In the genomic region with DNA sequence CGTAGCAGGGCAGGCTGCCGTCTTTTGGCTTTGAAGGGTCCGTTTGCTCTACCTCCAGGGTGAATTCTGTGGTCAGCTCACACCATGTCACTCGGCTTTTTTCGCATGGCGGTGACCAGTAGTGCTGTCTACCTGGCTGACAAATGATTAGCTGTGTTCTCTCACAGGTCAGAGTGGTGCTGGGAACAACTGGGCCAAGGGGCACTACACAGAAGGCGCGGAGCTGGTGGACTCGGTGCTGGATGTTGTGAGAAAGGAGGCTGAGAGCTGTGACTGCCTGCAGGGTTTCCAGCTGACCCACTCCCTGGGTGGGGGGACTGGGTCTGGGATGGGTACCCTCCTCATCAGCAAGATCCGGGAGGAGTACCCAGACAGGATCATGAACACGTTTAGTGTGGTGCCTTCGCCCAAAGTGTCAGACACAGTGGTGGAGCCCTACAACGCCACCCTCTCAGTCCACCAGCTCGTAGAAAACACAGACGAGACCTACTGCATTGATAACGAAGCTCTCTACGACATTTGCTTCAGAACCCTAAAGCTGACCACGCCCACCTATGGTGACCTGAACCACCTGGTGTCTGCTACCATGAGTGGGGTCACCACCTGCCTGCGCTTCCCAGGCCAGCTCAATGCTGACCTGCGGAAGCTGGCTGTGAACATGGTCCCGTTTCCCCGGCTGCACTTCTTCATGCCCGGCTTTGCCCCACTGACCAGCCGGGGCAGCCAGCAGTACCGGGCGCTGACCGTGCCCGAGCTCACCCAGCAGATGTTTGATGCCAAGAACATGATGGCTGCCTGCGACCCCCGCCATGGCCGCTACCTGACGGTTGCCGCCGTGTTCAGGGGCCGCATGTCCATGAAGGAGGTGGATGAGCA, we compare ENCODE assay signal across 8 cellular contexts. TPM values are rescaled to one million over a fixed set of nuclear protein-coding genes. Genes with fewer than 3 reads are reported as not detected.
DNase-seq lines count a peak whose midpoint lies in the region; ATAC-seq, FAIRE-seq and TF ChIP-seq lines count a peak whose summit lies in the region.

No MANE protein-coding gene starts in this region.

- H3K27me3 Mint-ChIP-seq in IgD-negative memory B cell = no peaks in the 10 kb centered on the region
- H3K27me3 Mint-ChIP-seq in chondrocyte (ENCODE audit: low read depth) = no peaks in the 10 kb centered on the region

- CTCF ChIA-PET in A549 (lab: Yijun Ruan, JAX) = interaction anchor here (0.6 to 13.1 kb wide), 6 partner anchors 18 to 208 kb away, joined by 3 to 236 read pairs (median 3); partner anchors contain the start of genes CYSRT1, NELFB and TOR4A

- H3K9me3 Mint-ChIP-seq in IgD-negative memory B cell = no peaks in the 10 kb centered on the region
- H3K9me3 Mint-ChIP-seq in chondrocyte (ENCODE audit: low read depth) = no peaks in the 10 kb centered on the region

- no peak for FAIRE-seq in A549 (lab: Jason Lieb, UNC)

- H3K27ac ChIP-seq in A549 = peak overlapping the region; percentile 98 to 99
- H3K27ac ChIP-seq in muscle layer of duodenum (ENCODE audit: low read length) = peak overlapping the region; percentile 79

- H3K36me3 ChIP-seq in muscle layer of duodenum (ENCODE audit: control insufficient read depth in 1 of 2, insufficient read depth in 2 of 2, low read length in 2 of 2) = peaks cover 0 to 10% of the 10 kb centered on the region in 2 donors

- H3K4me3 Mint-ChIP-seq in IgD-negative memory B cell (peak overlapping the region; percentile 82 to 91 (median 86)), chondrocyte (ENCODE audit: unreplicated experiment) (peak overlapping the region; percentile 76)

- H3K27ac Mint-ChIP-seq in IgD-negative memory B cell (peak overlapping the region; percentile 80 to 87 (median 82)), chondrocyte (ENCODE audit: unreplicated experiment) (peak overlapping the region; percentile 57)

- TF ChIP-seq POLR2A in A549 (IDR thresholded peaks at IDR 0.05; ENCODE audit: low read length) = no peak

- H3K36me3 Mint-ChIP-seq in IgD-negative memory B cell (no peaks in the 10 kb centered on the region), chondrocyte (ENCODE audit: low read depth) (peaks cover 10% of the 10 kb centered on the region)

- TF ChIP-seq CTCF in A549 (IDR thresholded peaks at IDR 0.05) (no peak), chondrocyte (IDR thresholded peaks at IDR 0.05) (no peak)

- no peaks in the 10 kb centered on the region for H3K27me3 ChIP-seq in muscle layer of duodenum (ENCODE audit: low read depth, low read length)

- no peak for DNase-seq in A549 (ENCODE audit: low read depth in 1 of 2, low spot score in 1 of 2)
- no peak for DNase-seq in chondrocyte (ENCODE audit: low spot score)
- DNase-seq in NCI-H510A (lab: John Stamatoyannopoulos, UW) = no peak
- DNase-seq in activated gamma-delta T cell treated with Interleukin-2 at 50 U/mL for 16 hours = no peak
- no peak for DNase-seq in stimulated activated CD4-positive, alpha-beta T cell treated with anti-CD3 and anti-CD28 coated beads, Interleukin-12 subunit alpha, Interleukin-12 subunit beta, amount 100 ng/mL, for 4 hours

- TF ChIP-seq RAD21 in A549 (conservative IDR thresholded peaks at IDR 0.05 in 1 of 2, IDR thresholded peaks at IDR 0.05 in 1 of 2) = no peak

- WGBS in A549 (ENCODE audit: missing lambda C conversion rate) = 64% methylated on average over 24 of the region's 35 CpGs

- H3K4me1 Mint-ChIP-seq in IgD-negative memory B cell (peaks cover 9 to 15% (median 11%) of the 10 kb centered on the region in 3 donors), chondrocyte (ENCODE audit: low read depth) (peaks cover 30% of the 10 kb centered on the region)

- H3K9me3 ChIP-seq in A549 (no peaks in the 10 kb centered on the region), muscle layer of duodenum (ENCODE audit: control insufficient read depth in 1 of 2, low read length in 2 of 2) (no peaks in the 10 kb centered on the region)

- peak overlapping the region; percentile 98 for H3K4me2 ChIP-seq in A549

- TF ChIP-seq EP300 in A549 (IDR thresholded peaks at IDR 0.05) = no peak

- POLR2A ChIA-PET in A549 (lab: Yijun Ruan, JAX) = interaction anchor here (0.6 to 3.3 kb wide), 6 partner anchors 12 to 408 kb away, joined by 3 to 97 read pairs (median 4); partner anchors contain the start of genes MAN1B1 and NELFB

- H3K4me3 ChIP-seq in A549 (peak overlapping the region; percentile 91), muscle layer of duodenum (ENCODE audit: low read depth in 1 of 2, low read length in 2 of 2) (peak overlapping the region; percentile 74 to 82)

- no peak for ATAC-seq in A549
- no peak for ATAC-seq in HG03378 (IDR thresholded peaks at IDR 0.05; ENCODE audit: unreplicated experiment)

- H3K4me1 ChIP-seq in A549 = peaks cover 39% of the 10 kb centered on the region
- peaks cover 0 to 42% of the 10 kb centered on the region in 2 donors for H3K4me1 ChIP-seq in muscle layer of duodenum (ENCODE audit: control insufficient read depth in 1 of 2, insufficient read depth in 2 of 2, low read length in 2 of 2)

TF ChIP-seq in A549, 52 proteins besides CTCF, POLR2A, EP300 and RAD21:
- no peak for TF ChIP-seq ESRRA (IDR thresholded peaks at IDR 0.05; ENCODE audit: borderline replicate concordance, low read length)
- no peak for TF ChIP-seq HOXB5 (CRISPR knock-in tag; IDR thresholded peaks at IDR 0.05)
- TF ChIP-seq JUNB (IDR thresholded peaks at IDR 0.05) = no peak
- TF ChIP-seq, protein P1, sequence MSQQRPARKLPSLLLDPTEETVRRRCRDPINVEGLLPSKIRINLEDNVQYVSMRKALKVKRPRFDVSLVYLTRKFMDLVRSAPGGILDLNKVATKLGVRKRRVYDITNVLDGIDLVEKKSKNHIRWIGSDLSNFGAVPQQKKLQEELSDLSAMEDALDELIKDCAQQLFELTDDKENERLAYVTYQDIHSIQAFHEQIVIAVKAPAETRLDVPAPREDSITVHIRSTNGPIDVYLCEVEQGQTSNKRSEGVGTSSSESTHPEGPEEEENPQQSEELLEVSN (IDR thresholded peaks at IDR 0.05; ENCODE audit: borderline replicate concordance, low read depth) = no peak

RNA-seq across cellular contexts. Expression of gene TUBB4B, which starts 1.5 kb away (rescaled TPM):
- polyA plus RNA-seq in A549 (2011; rRNA removed) (256 and 268 TPM in 2 replicates), A549 (2017; fragmentation: RNase III; extraction: RNeasy Plus Mini Kit Qiagen cat#74134 plus additional on column Dnase treatment) (646 to 795 TPM (median 671 TPM) in 3 replicates), IgD-negative memory B cell (88.4 TPM)
- 1,090 and 1,227 TPM in 2 replicates for polyA plus RNA-seq in A549 (2012; cell fraction: cytosol; rRNA removed)
- 1,168 and 1,626 TPM in 2 replicates for polyA plus RNA-seq in A549 (2012; cell fraction: nucleus; rRNA removed)
- polyA minus RNA-seq in A549 (2011; rRNA and poly(A)+ RNA removed) = 286 and 296 TPM in 2 replicates
- 117 to 155 TPM (median 121 TPM) in 3 replicates for total RNA-seq in chondrocyte

RNA-seq across cellular contexts. Expression of gene STPG3, which starts 8.5 kb away (rescaled TPM):
- not detected in 2 replicates for polyA plus RNA-seq in A549 (2011; rRNA removed)
- not detected in 2 replicates for polyA plus RNA-seq in A549 (2012; cell fraction: cytosol; rRNA removed)
- polyA plus RNA-seq in A549 (2012; cell fraction: nucleus; rRNA removed) = not detected in 2 replicates
- not detected in 3 replicates for polyA plus RNA-seq in A549 (2017; fragmentation: RNase III; extraction: RNeasy Plus Mini Kit Qiagen cat#74134 plus additional on column Dnase treatment)
- polyA minus RNA-seq in A549 (2011; rRNA and poly(A)+ RNA removed) = not detected in 2 replicates
- polyA plus RNA-seq in IgD-negative memory B cell = not detected
- total RNA-seq in chondrocyte = not detected in 3 replicates

RNA-seq across cellular contexts. Expression of gene SLC34A3, which starts 11.9 kb away (rescaled TPM):
- polyA plus RNA-seq in A549 (2011; rRNA removed) (not detected in 2 replicates), A549 (2017; fragmentation: RNase III; extraction: RNeasy Plus Mini Kit Qiagen cat#74134 plus additional on column Dnase treatment) (0.04 to 0.05 TPM (median 0.05 TPM) in 3 replicates), IgD-negative memory B cell (not detected)
- polyA plus RNA-seq in A549 (2012; cell fraction: cytosol; rRNA removed) = 0.04 TPM in 2 replicates
- 0.18 and 0.20 TPM in 2 replicates for polyA plus RNA-seq in A549 (2012; cell fraction: nucleus; rRNA removed)
- polyA minus RNA-seq in A549 (2011; rRNA and poly(A)+ RNA removed) = not detected in 2 replicates
- not detected in 3 replicates for total RNA-seq in chondrocyte

RNA-seq across cellular contexts. Expression of gene NELFB, which starts 12.6 kb away (rescaled TPM):
- polyA plus RNA-seq in A549 (2011; rRNA removed) (31.8 and 33.8 TPM in 2 replicates), A549 (2017; fragmentation: RNase III; extraction: RNeasy Plus Mini Kit Qiagen cat#74134 plus additional on column Dnase treatment) (44.4 to 46.3 TPM (median 45.3 TPM) in 3 replicates), IgD-negative memory B cell (34.2 TPM)
- 81.9 and 98.3 TPM in 2 replicates for polyA plus RNA-seq in A549 (2012; cell fraction: cytosol; rRNA removed)
- polyA plus RNA-seq in A549 (2012; cell fraction: nucleus; rRNA removed) = 92.5 and 112 TPM in 2 replicates
- polyA minus RNA-seq in A549 (2011; rRNA and poly(A)+ RNA removed) = 23.6 and 32.9 TPM in 2 replicates
- total RNA-seq in chondrocyte = 48.0 to 55.1 TPM (median 52.4 TPM) in 3 replicates

RNA-seq across cellular contexts. Expression of gene RNF224, which starts 15.3 kb away (rescaled TPM):
- not detected in 2 replicates for polyA plus RNA-seq in A549 (2011; rRNA removed)
- 0.04 TPM in 2 replicates for polyA plus RNA-seq in A549 (2012; cell fraction: cytosol; rRNA removed)
- polyA plus RNA-seq in A549 (2012; cell fraction: nucleus; rRNA removed) = 0.14 and 0.23 TPM in 2 replicates
- 0.04 to 0.07 TPM (median 0.07 TPM) in 3 replicates for polyA plus RNA-seq in A549 (2017; fragmentation: RNase III; extraction: RNeasy Plus Mini Kit Qiagen cat#74134 plus additional on column Dnase treatment)
- not detected in 2 replicates for polyA minus RNA-seq in A549 (2011; rRNA and poly(A)+ RNA removed)
- not detected for polyA plus RNA-seq in IgD-negative memory B cell
- total RNA-seq in chondrocyte = 0.22 TPM in 1 of 3 replicates, not detected in the others
